ENCODE assay signal across 8 cellular contexts in the genomic region with DNA sequence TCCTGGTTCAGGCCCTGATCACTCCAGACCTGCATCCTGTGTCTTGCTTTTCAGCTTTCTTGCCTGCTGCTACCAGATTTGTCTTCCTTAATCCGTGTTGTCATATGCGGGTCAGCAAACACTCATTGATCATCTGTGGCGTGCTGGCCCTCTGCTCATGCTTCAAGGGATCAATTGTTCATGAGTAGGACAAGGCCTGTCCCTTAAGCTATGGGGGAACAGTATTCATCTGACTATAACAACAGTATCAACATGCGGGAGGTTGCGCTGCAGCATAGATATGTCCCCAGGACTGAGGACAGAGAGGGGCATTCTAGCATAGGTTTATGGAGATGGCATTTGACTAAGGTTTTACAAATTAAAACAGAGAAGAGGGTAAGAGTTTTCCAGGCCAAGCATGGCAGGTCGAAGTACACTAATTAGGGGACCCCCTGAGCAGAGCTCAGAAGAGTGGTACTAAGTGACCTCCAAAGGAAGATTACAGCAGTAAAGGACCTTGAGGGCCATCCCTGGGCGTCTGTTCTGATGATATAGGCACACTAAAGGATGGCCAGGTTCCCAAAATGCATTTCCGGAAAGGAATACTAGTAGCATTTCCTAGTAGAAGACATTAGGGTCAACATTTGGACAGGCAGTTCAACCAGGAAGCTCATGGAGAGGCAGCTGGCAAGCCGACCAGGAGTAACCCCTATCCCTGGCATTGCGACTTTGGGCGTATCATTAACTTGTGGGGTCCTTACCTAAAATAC. TPM values are rescaled to one million over a fixed set of nuclear protein-coding genes. Genes with fewer than 3 reads are reported as not detected.
DNase-seq lines count a peak whose midpoint lies in the region; ATAC-seq and TF ChIP-seq lines count a peak whose summit lies in the region.
"Had no signal": no experiment of that assay in that cellular context is flagged by ENCODE, and none has a peak within 500 bp of the region (broad histone marks: within the 10 kb centered on the region; RNA-seq: fewer than 3 reads in every experiment).

No MANE protein-coding gene starts in this region.

- H3K4me2 ChIP-seq in OCI-LY1 (ENCODE audit: low read length) (peak overlapping the region; percentile 78), skeletal muscle satellite cell (ENCODE audit: low read length) (peak overlapping the region; percentile 99)

- H3K27ac Mint-ChIP-seq in immature natural killer cell, result no peak overlapping the region
- H3K27ac Mint-ChIP-seq in activated CD8-positive, alpha-beta T cell treated with anti-CD3 and anti-CD28 coated beads for 36 hours, result no peak overlapping the region
- H3K27ac Mint-ChIP-seq: activated B cell treated with CpG ODN at 0.5 μM for 24 hours had no signal

- no peaks in the 10 kb centered on the region for H4K20me1 ChIP-seq in OCI-LY1 (ENCODE audit: insufficient read depth, low read length)

- H2AFZ ChIP-seq in OCI-LY1 (ENCODE audit: low read length), result 0 out of 2 replicates have a peak overlapping the region, but pooled peaks have one; percentile 28

- H3K36me3 ChIP-seq in OCI-LY1 (ENCODE audit: insufficient read depth, low read length) (no peaks in the 10 kb centered on the region), skeletal muscle satellite cell (ENCODE audit: insufficient read depth, low read length) (no peaks in the 10 kb centered on the region)

- peaks cover 8 to 14% (median 8%) of the 10 kb centered on the region in 3 donors for H3K27me3 Mint-ChIP-seq in immature natural killer cell (ENCODE audit: low read depth in 3 of 3)
- H3K27me3 Mint-ChIP-seq in activated CD8-positive, alpha-beta T cell treated with anti-CD3 and anti-CD28 coated beads for 36 hours, result peaks cover 2% of the 10 kb centered on the region
- H3K27me3 Mint-ChIP-seq: activated B cell treated with CpG ODN at 0.5 μM for 24 hours had no signal

- intact Hi-C loops in activated CD8-positive, alpha-beta T cell treated with anti-CD3 and anti-CD28 coated beads for 36 hours (cut with micrococcal nuclease), result no loop called here

- no peaks in the 10 kb centered on the region for H3K36me3 Mint-ChIP-seq in immature natural killer cell
- peaks cover 11% of the 10 kb centered on the region for H3K36me3 Mint-ChIP-seq in activated CD8-positive, alpha-beta T cell treated with anti-CD3 and anti-CD28 coated beads for 36 hours (ENCODE audit: low read depth)

- no peaks in the 10 kb centered on the region for H3K27me3 ChIP-seq in OCI-LY1 (ENCODE audit: insufficient read depth, low read length)
- H3K27me3 ChIP-seq in skeletal muscle satellite cell (ENCODE audit: control insufficient read depth, insufficient read depth, low read length), result peaks cover 17% of the 10 kb centered on the region

- no peaks in the 10 kb centered on the region for H3F3A ChIP-seq in OCI-LY1 (ENCODE audit: insufficient read depth, low read length)

- H3K79me2 ChIP-seq in OCI-LY1 (ENCODE audit: insufficient read depth, low read length), result no peaks in the 10 kb centered on the region

- peak overlapping the region; percentile 62 for H3K4me3 ChIP-seq in GM12865 (ENCODE audit: low read depth, low read length)
- peak overlapping the region; percentile 84 for H3K4me3 ChIP-seq in OCI-LY1 (ENCODE audit: low read depth, low read length, poor library complexity, severe bottlenecking)
- peak overlapping the region; percentile 73 to 74 for H3K4me3 ChIP-seq in foreskin fibroblast (ENCODE audit: low read depth in 1 of 2, low read length in 2 of 2)
- H3K4me3 ChIP-seq in skeletal muscle satellite cell (ENCODE audit: low read length), result peak overlapping the region; percentile 91

- no peak overlapping the region for H3K27ac ChIP-seq in OCI-LY1 (ENCODE audit: low read depth, low read length, poor library complexity, severe bottlenecking)

- POLR2A ChIA-PET in activated CD8-positive, alpha-beta T cell treated with anti-CD3 and anti-CD28 coated beads for 36 hours (lab: Charles Lee), result interaction anchor here (0.7 to 5.0 kb wide), 7 partner anchors 10 to 89 kb away, joined by 3 to 45 read pairs (median 5); partner anchors contain the start of genes SH3BP5L and ZNF692

- TF ChIP-seq CTCF in GM12865 (IDR thresholded peaks at IDR 0.05; ENCODE audit: insufficient read depth, low read depth, low read length, missing control alignments) (no peak), OCI-LY1 (IDR thresholded peaks at IDR 0.05; ENCODE audit: low read length) (no peak), foreskin fibroblast (IDR thresholded peaks at IDR 0.05; ENCODE audit: low read depth, low read length) (no peak)
- TF ChIP-seq CTCF in activated CD8-positive, alpha-beta T cell treated with anti-CD3 and anti-CD28 coated beads for 36 hours (IDR thresholded peaks at IDR 0.05), result no peak

- H3K4me1 ChIP-seq in OCI-LY1 (ENCODE audit: insufficient read depth, low read length, severe bottlenecking) (peaks cover 23% of the 10 kb centered on the region), skeletal muscle satellite cell (ENCODE audit: control insufficient read depth, insufficient read depth, low read length) (peaks cover 17% of the 10 kb centered on the region)

- H3K9me2 ChIP-seq in OCI-LY1 (ENCODE audit: low read depth, low read length), result no peaks in the 10 kb centered on the region

- CTCF ChIA-PET in activated CD8-positive, alpha-beta T cell treated with anti-CD3 and anti-CD28 coated beads for 36 hours (lab: Charles Lee), result interaction anchor here (0.8 to 5.5 kb wide), 5 partner anchors 9 to 224 kb away, joined by 3 to 56 read pairs (median 4); partner anchors contain the start of genes SH3BP5L and ZNF692

- peaks cover 25 to 30% of the 10 kb centered on the region in 2 donors for H3K4me1 Mint-ChIP-seq in immature natural killer cell
- peaks cover 20% of the 10 kb centered on the region for H3K4me1 Mint-ChIP-seq in activated CD8-positive, alpha-beta T cell treated with anti-CD3 and anti-CD28 coated beads for 36 hours (ENCODE audit: low read depth)

- H3K4me3 Mint-ChIP-seq in immature natural killer cell, result no peak overlapping the region
- no peak overlapping the region for H3K4me3 Mint-ChIP-seq in activated CD8-positive, alpha-beta T cell treated with anti-CD3 and anti-CD28 coated beads for 36 hours
- H3K4me3 Mint-ChIP-seq: activated B cell treated with CpG ODN at 0.5 μM for 24 hours had no signal

- H3K9me3 ChIP-seq in OCI-LY1 (ENCODE audit: low read length), result no peaks in the 10 kb centered on the region
- H3K9me3 ChIP-seq in skeletal muscle satellite cell (replicated peaks; ENCODE audit: low read length), result no peaks in the 10 kb centered on the region

- DNase-seq in GM12865 (ENCODE audit: low read depth) (no peak), foreskin fibroblast (no peak), immature natural killer cell (no peak)
- no peak for DNase-seq in activated CD8-positive, alpha-beta T cell treated with anti-CD3 and anti-CD28 coated beads for 36 hours

- H3K9ac ChIP-seq in OCI-LY1 (ENCODE audit: low read length) (peak overlapping the region; percentile 84), skeletal muscle satellite cell (ENCODE audit: low read depth, low read length) (peak overlapping the region; percentile 99)

- ATAC-seq in activated CD8-positive, alpha-beta T cell treated with anti-CD3 and anti-CD28 coated beads for 36 hours, result no peak
- ATAC-seq in GM19467 (IDR thresholded peaks at IDR 0.05; ENCODE audit: unreplicated experiment), result no peak

- H3K9me3 Mint-ChIP-seq in immature natural killer cell, result no peaks in the 10 kb centered on the region
- no peaks in the 10 kb centered on the region for H3K9me3 Mint-ChIP-seq in activated CD8-positive, alpha-beta T cell treated with anti-CD3 and anti-CD28 coated beads for 36 hours
- H3K9me3 Mint-ChIP-seq: activated B cell treated with CpG ODN at 0.5 μM for 24 hours had no signal

RNA-seq across cellular contexts. Expression of gene ZNF672, which starts 0.8 kb away (rescaled TPM):
- total RNA-seq in skeletal muscle satellite cell (2012; rRNA removed), result 12.4 and 15.5 TPM in 2 replicates
- 10 to 100 TPM; 17.1 to 36.9 (median 29.3) TPM for polyA plus RNA-seq in immature natural killer cell
- total RNA-seq in activated CD8-positive, alpha-beta T cell treated with anti-CD3 and anti-CD28 coated beads for 36 hours, result 10 to 100 TPM; 43.8 to 45.1 TPM

RNA-seq across cellular contexts. Expression of gene SH3BP5L, which starts 11.5 kb away (rescaled TPM):
- 19.0 and 27.3 TPM in 2 replicates for total RNA-seq in skeletal muscle satellite cell (2012; rRNA removed)
- polyA plus RNA-seq in immature natural killer cell, result 1 to 10 TPM in 2 of 3 donors, under 1 TPM in 1; 0.46 to 5.9 (median 3.2) TPM
- 10 to 100 TPM; 16.2 to 18.3 TPM for total RNA-seq in activated CD8-positive, alpha-beta T cell treated with anti-CD3 and anti-CD28 coated beads for 36 hours

RNA-seq across cellular contexts. Expression of gene ZNF692, which starts 21.7 kb away (rescaled TPM):
- total RNA-seq in skeletal muscle satellite cell (2012; rRNA removed), result 11.4 and 19.4 TPM in 2 replicates
- polyA plus RNA-seq in immature natural killer cell, result 10 to 100 TPM in 1 of 3 donors, 1 to 10 TPM in 2; 5.5 to 11.0 (median 7.7) TPM
- total RNA-seq in activated CD8-positive, alpha-beta T cell treated with anti-CD3 and anti-CD28 coated beads for 36 hours, result 10 to 100 TPM; 80.8 to 85.6 TPM
